ENCODE assay signal across 8 cellular contexts in the genomic region with DNA sequence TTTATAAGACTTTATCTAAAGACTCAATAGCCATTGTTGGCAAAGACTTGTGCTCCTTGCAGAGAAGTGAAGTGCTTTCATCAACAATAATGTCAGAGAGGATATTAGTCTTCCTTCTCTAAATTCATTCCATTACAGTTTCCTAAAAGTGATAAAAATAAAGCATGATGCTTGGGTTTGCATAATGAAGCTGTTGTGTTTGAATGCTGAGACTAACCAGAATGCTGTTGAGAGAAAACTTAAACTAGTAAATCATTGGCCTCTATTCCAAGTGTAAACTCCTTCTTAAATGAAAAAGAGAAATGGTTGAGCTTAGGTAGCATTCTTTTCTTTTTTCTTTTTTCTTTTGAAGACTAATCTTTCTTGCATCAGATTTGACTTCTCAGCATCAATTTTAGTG.
"Had no signal": no experiment of that assay in that cellular context is flagged by ENCODE, and none has a peak within 500 bp of the region (broad histone marks: within the 10 kb centered on the region; RNA-seq: fewer than 3 reads in every experiment).

No MANE protein-coding gene starts in this region.

- DNase-seq: GDM1, GF-D8 had no signal

- H3K4me3 ChIP-seq: GM12878 had no signal

- FAIRE-seq: G401.6, GM12878, GM12891, GM12892, GM18507, GM19239 had no signal
